1 cellular context compared by ENCODE assay signal in the genomic region with DNA sequence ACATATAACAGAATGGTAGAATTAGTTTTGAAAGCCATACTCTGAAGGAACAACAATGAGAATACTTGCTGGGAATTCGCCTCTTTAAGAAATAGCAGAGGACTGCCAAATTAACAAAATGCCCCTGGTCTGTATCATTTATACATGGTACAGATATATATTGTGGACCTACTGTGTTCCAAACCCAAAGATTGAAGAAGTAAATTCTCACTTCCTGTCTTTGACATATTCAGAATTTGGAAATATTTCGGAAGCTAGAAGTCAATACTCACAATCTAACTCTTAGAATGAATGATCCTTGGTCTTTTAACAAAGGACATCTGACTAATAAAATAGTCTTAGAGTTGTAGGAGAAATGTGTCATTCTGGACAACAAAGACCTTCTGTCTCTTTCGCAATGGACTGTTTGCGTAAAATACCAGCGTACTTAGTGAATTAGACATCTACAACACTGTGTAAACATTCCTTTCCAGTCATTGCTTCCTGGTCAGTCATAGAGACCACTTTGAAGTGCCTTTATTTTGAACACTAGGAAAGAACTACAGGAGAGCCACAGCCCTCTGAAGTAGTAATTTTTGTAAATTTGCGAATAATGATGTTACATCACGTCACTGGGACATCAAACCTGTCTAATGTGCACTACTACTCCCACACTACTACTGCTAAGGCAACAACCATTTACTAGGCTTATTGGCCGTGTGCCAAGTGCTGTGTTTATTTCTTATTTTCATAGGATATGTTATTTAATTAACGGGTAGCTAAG.
TF ChIP-seq lines count a peak whose summit lies in the region.

No MANE protein-coding gene starts in this region.

TF ChIP-seq in HepG2, 621 proteins besides CTCF, POLR2A, EP300 and RAD21 (continued from another document and continues in another):
- TF ChIP-seq ZFP82 (CRISPR knock-in tag; IDR thresholded peaks at IDR 0.05; ENCODE audit: borderline replicate concordance) (no peak), FOXO1 (CRISPR knock-in tag; IDR thresholded peaks at IDR 0.05) (peak; percentile 91), SIN3A (IDR thresholded peaks at IDR 0.05; ENCODE audit: borderline replicate concordance, low read depth, low read length) (no peak), ELF3 (CRISPR knock-in tag; IDR thresholded peaks at IDR 0.05) (peak; percentile 99), KDM4B (CRISPR knock-in tag; IDR thresholded peaks at IDR 0.05) (0 out of 2 replicates have a peak, but pooled peaks have one; percentile 85), ZNF670 (CRISPR knock-in tag; IDR thresholded peaks at IDR 0.05; ENCODE audit: borderline replicate concordance) (peak; percentile 76), NFYC (CRISPR knock-in tag; IDR thresholded peaks at IDR 0.05) (peak; percentile 23; the same call in 1 of the 2 replicates), ZSCAN31 (CRISPR knock-in tag; IDR thresholded peaks at IDR 0.05; ENCODE audit: low read depth) (0 out of 2 replicates have a peak, but pooled peaks have one; percentile 42), ZNF792 (CRISPR knock-in tag; IDR thresholded peaks at IDR 0.05) (peak; percentile 88), KLF16 (CRISPR knock-in tag; IDR thresholded peaks at IDR 0.05) (peak in 1 of 2 experiments; percentile 94; a peak in 2 of 4 replicates), KAT8 (CRISPR knock-in tag; IDR thresholded peaks at IDR 0.05) (peak; percentile 88), ZNF343 (CRISPR knock-in tag; IDR thresholded peaks at IDR 0.05) (no peak), HNF4G (IDR thresholded peaks at IDR 0.05; ENCODE audit: borderline replicate concordance, low read depth, low read length) (no peak), HNF4G (CRISPR knock-in tag; IDR thresholded peaks at IDR 0.05; ENCODE audit: borderline replicate concordance, low read depth) (peak; percentile 31; the same call in 1 of the 2 replicates), DPF2 (CRISPR knock-in tag; IDR thresholded peaks at IDR 0.05; ENCODE audit: borderline replicate concordance, low read depth) (peak; percentile 90), THAP11 (CRISPR knock-in tag; IDR thresholded peaks at IDR 0.05) (peak; percentile 80), ZSCAN29 (CRISPR knock-in tag; conservative IDR thresholded peaks at IDR 0.05) (0 out of 2 replicates have a peak, but pooled peaks have one; percentile 28), SMYD3 (CRISPR knock-in tag; IDR thresholded peaks at IDR 0.05) (peak; percentile 51; the same call in 1 of the 2 replicates), SOX13 (IDR thresholded peaks at IDR 0.05) (peak; percentile 96), SOX13 (CRISPR knock-in tag; conservative IDR thresholded peaks at IDR 0.05 in 1 of 2, IDR thresholded peaks at IDR 0.05 in 1 of 2) (peak in 1 of 2 experiments; percentile 100; a peak in 2 of 4 replicates), CEBPB (IDR thresholded peaks at IDR 0.05; ENCODE audit: borderline replicate concordance, low read depth, low read length) (peak; percentile 99), NPAS2 (CRISPR knock-in tag; IDR thresholded peaks at IDR 0.05; ENCODE audit: borderline replicate concordance) (no peak), SAFB2 (CRISPR knock-in tag; IDR thresholded peaks at IDR 0.05; ENCODE audit: borderline replicate concordance, low read depth) (no peak), RFX5 (IDR thresholded peaks at IDR 0.05; ENCODE audit: low read depth, low read length) (no peak), ZKSCAN8 (CRISPR knock-in tag; IDR thresholded peaks at IDR 0.05; ENCODE audit: borderline replicate concordance) (peak; percentile 81; the same call in 1 of the 2 replicates), ZNF629 (CRISPR knock-in tag; conservative IDR thresholded peaks at IDR 0.05) (no peak), NFRKB (IDR thresholded peaks at IDR 0.05) (no peak), MED8 (CRISPR knock-in tag; IDR thresholded peaks at IDR 0.05; ENCODE audit: insufficient replicate concordance) (no peak), MEF2D (CRISPR knock-in tag; IDR thresholded peaks at IDR 0.05) (peak; percentile 70; the same call in 1 of the 2 replicates), KLF11 (CRISPR knock-in tag; IDR thresholded peaks at IDR 0.05) (0 out of 2 replicates have a peak, but pooled peaks have one; percentile 61), PPARG (CRISPR knock-in tag; conservative IDR thresholded peaks at IDR 0.05) (peak; percentile 40; the same call in 1 of the 2 replicates)
- TF ChIP-seq, protein P1, sequence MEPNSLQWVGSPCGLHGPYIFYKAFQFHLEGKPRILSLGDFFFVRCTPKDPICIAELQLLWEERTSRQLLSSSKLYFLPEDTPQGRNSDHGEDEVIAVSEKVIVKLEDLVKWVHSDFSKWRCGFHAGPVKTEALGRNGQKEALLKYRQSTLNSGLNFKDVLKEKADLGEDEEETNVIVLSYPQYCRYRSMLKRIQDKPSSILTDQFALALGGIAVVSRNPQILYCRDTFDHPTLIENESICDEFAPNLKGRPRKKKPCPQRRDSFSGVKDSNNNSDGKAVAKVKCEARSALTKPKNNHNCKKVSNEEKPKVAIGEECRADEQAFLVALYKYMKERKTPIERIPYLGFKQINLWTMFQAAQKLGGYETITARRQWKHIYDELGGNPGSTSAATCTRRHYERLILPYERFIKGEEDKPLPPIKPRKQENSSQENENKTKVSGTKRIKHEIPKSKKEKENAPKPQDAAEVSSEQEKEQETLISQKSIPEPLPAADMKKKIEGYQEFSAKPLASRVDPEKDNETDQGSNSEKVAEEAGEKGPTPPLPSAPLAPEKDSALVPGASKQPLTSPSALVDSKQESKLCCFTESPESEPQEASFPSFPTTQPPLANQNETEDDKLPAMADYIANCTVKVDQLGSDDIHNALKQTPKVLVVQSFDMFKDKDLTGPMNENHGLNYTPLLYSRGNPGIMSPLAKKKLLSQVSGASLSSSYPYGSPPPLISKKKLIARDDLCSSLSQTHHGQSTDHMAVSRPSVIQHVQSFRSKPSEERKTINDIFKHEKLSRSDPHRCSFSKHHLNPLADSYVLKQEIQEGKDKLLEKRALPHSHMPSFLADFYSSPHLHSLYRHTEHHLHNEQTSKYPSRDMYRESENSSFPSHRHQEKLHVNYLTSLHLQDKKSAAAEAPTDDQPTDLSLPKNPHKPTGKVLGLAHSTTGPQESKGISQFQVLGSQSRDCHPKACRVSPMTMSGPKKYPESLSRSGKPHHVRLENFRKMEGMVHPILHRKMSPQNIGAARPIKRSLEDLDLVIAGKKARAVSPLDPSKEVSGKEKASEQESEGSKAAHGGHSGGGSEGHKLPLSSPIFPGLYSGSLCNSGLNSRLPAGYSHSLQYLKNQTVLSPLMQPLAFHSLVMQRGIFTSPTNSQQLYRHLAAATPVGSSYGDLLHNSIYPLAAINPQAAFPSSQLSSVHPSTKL (CRISPR knock-in tag; IDR thresholded peaks at IDR 0.05) = peak; percentile 100
- TF ChIP-seq, protein P2, sequence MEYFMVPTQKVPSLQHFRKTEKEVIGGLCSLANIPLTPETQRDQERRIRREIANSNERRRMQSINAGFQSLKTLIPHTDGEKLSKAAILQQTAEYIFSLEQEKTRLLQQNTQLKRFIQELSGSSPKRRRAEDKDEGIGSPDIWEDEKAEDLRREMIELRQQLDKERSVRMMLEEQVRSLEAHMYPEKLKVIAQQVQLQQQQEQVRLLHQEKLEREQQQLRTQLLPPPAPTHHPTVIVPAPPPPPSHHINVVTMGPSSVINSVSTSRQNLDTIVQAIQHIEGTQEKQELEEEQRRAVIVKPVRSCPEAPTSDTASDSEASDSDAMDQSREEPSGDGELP (IDR thresholded peaks at IDR 0.05; ENCODE audit: borderline replicate concordance, low read depth) = peak; percentile 32; the same call in 1 of the 2 replicates
- TF ChIP-seq, protein P3, sequence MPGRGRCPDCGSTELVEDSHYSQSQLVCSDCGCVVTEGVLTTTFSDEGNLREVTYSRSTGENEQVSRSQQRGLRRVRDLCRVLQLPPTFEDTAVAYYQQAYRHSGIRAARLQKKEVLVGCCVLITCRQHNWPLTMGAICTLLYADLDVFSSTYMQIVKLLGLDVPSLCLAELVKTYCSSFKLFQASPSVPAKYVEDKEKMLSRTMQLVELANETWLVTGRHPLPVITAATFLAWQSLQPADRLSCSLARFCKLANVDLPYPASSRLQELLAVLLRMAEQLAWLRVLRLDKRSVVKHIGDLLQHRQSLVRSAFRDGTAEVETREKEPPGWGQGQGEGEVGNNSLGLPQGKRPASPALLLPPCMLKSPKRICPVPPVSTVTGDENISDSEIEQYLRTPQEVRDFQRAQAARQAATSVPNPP (CRISPR knock-in tag; IDR thresholded peaks at IDR 0.05) = 0 out of 2 replicates have a peak, but pooled peaks have one; percentile 50
- TF ChIP-seq, protein P4, sequence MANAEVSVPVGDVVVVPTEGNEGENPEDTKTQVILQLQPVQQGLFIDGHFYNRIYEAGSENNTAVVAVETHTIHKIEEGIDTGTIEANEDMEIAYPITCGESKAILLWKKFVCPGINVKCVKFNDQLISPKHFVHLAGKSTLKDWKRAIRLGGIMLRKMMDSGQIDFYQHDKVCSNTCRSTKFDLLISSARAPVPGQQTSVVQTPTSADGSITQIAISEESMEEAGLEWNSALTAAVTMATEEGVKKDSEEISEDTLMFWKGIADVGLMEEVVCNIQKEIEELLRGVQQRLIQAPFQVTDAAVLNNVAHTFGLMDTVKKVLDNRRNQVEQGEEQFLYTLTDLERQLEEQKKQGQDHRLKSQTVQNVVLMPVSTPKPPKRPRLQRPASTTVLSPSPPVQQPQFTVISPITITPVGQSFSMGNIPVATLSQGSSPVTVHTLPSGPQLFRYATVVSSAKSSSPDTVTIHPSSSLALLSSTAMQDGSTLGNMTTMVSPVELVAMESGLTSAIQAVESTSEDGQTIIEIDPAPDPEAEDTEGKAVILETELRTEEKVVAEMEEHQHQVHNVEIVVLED (CRISPR knock-in tag; IDR thresholded peaks at IDR 0.05; ENCODE audit: borderline replicate concordance) = no peak
- TF ChIP-seq, protein P5, sequence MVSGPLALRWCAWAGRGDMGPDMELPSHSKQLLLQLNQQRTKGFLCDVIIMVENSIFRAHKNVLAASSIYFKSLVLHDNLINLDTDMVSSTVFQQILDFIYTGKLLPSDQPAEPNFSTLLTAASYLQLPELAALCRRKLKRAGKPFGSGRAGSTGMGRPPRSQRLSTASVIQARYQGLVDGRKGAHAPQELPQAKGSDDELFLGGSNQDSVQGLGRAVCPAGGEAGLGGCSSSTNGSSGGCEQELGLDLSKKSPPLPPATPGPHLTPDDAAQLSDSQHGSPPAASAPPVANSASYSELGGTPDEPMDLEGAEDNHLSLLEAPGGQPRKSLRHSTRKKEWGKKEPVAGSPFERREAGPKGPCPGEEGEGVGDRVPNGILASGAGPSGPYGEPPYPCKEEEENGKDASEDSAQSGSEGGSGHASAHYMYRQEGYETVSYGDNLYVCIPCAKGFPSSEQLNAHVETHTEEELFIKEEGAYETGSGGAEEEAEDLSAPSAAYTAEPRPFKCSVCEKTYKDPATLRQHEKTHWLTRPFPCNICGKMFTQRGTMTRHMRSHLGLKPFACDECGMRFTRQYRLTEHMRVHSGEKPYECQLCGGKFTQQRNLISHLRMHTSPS (CRISPR knock-in tag; IDR thresholded peaks at IDR 0.05; ENCODE audit: low read depth) = no peak
- TF ChIP-seq, protein P6, sequence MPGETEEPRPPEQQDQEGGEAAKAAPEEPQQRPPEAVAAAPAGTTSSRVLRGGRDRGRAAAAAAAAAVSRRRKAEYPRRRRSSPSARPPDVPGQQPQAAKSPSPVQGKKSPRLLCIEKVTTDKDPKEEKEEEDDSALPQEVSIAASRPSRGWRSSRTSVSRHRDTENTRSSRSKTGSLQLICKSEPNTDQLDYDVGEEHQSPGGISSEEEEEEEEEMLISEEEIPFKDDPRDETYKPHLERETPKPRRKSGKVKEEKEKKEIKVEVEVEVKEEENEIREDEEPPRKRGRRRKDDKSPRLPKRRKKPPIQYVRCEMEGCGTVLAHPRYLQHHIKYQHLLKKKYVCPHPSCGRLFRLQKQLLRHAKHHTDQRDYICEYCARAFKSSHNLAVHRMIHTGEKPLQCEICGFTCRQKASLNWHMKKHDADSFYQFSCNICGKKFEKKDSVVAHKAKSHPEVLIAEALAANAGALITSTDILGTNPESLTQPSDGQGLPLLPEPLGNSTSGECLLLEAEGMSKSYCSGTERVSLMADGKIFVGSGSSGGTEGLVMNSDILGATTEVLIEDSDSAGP (CRISPR knock-in tag; IDR thresholded peaks at IDR 0.05; ENCODE audit: borderline replicate concordance) = no peak
- TF ChIP-seq, protein P7, sequence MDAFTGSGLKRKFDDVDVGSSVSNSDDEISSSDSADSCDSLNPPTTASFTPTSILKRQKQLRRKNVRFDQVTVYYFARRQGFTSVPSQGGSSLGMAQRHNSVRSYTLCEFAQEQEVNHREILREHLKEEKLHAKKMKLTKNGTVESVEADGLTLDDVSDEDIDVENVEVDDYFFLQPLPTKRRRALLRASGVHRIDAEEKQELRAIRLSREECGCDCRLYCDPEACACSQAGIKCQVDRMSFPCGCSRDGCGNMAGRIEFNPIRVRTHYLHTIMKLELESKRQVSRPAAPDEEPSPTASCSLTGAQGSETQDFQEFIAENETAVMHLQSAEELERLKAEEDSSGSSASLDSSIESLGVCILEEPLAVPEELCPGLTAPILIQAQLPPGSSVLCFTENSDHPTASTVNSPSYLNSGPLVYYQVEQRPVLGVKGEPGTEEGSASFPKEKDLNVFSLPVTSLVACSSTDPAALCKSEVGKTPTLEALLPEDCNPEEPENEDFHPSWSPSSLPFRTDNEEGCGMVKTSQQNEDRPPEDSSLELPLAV (CRISPR knock-in tag; conservative IDR thresholded peaks at IDR 0.05; ENCODE audit: low read depth) = no peak
- TF ChIP-seq, protein P8, sequence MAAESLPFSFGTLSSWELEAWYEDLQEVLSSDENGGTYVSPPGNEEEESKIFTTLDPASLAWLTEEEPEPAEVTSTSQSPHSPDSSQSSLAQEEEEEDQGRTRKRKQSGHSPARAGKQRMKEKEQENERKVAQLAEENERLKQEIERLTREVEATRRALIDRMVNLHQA (CRISPR knock-in tag; IDR thresholded peaks at IDR 0.05) = no peak; the same call in 1 of the 2 replicates
- TF ChIP-seq, protein P9, sequence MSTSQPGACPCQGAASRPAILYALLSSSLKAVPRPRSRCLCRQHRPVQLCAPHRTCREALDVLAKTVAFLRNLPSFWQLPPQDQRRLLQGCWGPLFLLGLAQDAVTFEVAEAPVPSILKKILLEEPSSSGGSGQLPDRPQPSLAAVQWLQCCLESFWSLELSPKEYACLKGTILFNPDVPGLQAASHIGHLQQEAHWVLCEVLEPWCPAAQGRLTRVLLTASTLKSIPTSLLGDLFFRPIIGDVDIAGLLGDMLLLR (CRISPR knock-in tag; IDR thresholded peaks at IDR 0.05) = no peak
- TF ChIP-seq, protein P10, sequence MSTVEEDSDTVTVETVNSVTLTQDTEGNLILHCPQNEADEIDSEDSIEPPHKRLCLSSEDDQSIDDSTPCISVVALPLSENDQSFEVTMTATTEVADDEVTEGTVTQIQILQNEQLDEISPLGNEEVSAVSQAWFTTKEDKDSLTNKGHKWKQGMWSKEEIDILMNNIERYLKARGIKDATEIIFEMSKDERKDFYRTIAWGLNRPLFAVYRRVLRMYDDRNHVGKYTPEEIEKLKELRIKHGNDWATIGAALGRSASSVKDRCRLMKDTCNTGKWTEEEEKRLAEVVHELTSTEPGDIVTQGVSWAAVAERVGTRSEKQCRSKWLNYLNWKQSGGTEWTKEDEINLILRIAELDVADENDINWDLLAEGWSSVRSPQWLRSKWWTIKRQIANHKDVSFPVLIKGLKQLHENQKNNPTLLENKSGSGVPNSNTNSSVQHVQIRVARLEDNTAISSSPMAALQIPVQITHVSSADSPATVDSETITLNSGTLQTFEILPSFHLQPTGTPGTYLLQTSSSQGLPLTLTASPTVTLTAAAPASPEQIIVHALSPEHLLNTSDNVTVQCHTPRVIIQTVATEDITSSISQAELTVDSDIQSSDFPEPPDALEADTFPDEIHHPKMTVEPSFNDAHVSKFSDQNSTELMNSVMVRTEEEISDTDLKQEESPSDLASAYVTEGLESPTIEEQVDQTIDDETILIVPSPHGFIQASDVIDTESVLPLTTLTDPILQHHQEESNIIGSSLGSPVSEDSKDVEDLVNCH (CRISPR knock-in tag; IDR thresholded peaks at IDR 0.05) = no peak
